In the genomic region with DNA sequence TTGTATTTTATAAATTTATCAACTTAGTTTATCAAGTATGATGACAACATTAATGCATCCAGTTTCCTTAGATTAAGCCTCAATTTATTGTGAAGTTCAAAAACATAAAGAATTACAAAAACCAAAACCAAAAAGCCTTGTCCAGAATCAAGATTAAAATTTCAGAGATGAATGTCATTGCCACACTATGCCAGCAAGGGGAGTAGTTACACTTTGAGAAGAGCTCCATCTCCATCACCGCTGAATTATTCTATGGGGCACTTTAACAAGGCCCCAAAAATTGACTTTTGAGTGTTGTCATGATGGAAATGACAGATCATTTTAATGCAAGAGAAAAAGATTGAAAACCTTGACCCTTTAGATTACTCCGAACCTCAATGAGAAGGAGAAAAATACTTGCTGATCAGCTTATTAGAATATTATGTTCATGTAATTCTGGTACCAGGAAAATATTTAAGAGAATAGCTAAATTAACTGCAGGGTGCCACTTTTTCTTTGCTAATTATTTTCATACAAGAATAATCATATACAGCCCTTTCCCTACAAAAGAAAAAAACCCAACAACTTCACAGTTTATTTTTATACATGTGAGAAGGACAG, we compare ENCODE assay signal across 10 cellular contexts.
DNase-seq lines count a peak whose midpoint lies in the region; ATAC-seq and TF ChIP-seq lines count a peak whose summit lies in the region.
"Had no signal": no experiment of that assay in that cellular context is flagged by ENCODE, and none has a peak within 500 bp of the region (broad histone marks: within the 10 kb centered on the region; RNA-seq: fewer than 3 reads in every experiment).

No MANE protein-coding gene starts in this region.

- H3K36me3 ChIP-seq in body of pancreas (replicated peaks in 1 of 2; ENCODE audit: insufficient read depth in 1 of 2, low read depth in 2 of 2) = no peaks in the 10 kb centered on the region
- H3K36me3 ChIP-seq: SJSA1 had no signal

- DNase-seq in body of pancreas (no peak), nephron progenitor cell (peak; percentile 10), NCI-H2029 (lab: John Stamatoyannopoulos, UW) (no peak)
- DNase-seq in activated T-helper 2 cell treated with anti-CD3 and anti-CD28 coated beads, Interferon-gamma antibody, Interleukin-2, Interleukin-4, amounts not matched to agents 10 μg/mL and 5 μg/mL and 100 μg/mL, durations not matched to agents 14 hours and 24 hours and 36 hours (ENCODE audit: low spot score) = no peak

- ATAC-seq in GM18858 (IDR thresholded peaks at IDR 0.05; ENCODE audit: unreplicated experiment) (peak; percentile 67), body of pancreas (peak; percentile 59), HG03039 (IDR thresholded peaks at IDR 0.05; ENCODE audit: unreplicated experiment) (no peak), HG03045 (IDR thresholded peaks at IDR 0.05; ENCODE audit: unreplicated experiment) (no peak)

- H3K27ac Mint-ChIP-seq in nephron progenitor cell = no peak overlapping the region
- no peak overlapping the region for H3K27ac Mint-ChIP-seq in activated T-helper 2 cell treated with anti-CD3 and anti-CD28 coated beads, Interferon-gamma antibody, Interleukin-2, Interleukin-4, amounts not matched to agents 10 μg/mL and 5 μg/mL and 100 μg/mL, durations not matched to agents 14 hours and 24 hours and 36 hours

- no peaks in the 10 kb centered on the region for H3K9me3 Mint-ChIP-seq in nephron progenitor cell
- no peaks in the 10 kb centered on the region for H3K9me3 Mint-ChIP-seq in activated T-helper 2 cell treated with anti-CD3 and anti-CD28 coated beads, Interferon-gamma antibody, Interleukin-2, Interleukin-4, amounts not matched to agents 10 μg/mL and 5 μg/mL and 100 μg/mL, durations not matched to agents 14 hours and 24 hours and 36 hours

- no peaks in the 10 kb centered on the region for H3K27me3 Mint-ChIP-seq in nephron progenitor cell (ENCODE audit: low read depth, poor library complexity)
- H3K27me3 Mint-ChIP-seq in activated T-helper 2 cell treated with anti-CD3 and anti-CD28 coated beads, Interferon-gamma antibody, Interleukin-2, Interleukin-4, amounts not matched to agents 10 μg/mL and 5 μg/mL and 100 μg/mL, durations not matched to agents 14 hours and 24 hours and 36 hours (ENCODE audit: low read depth) = no peaks in the 10 kb centered on the region

- H3K4me1 ChIP-seq in body of pancreas = no peaks in the 10 kb centered on the region
- H3K4me1 ChIP-seq: SJSA1 had no signal

- TF ChIP-seq CTCF in LNCAP (IDR thresholded peaks at IDR 0.05) (peak; percentile 90), body of pancreas (IDR thresholded peaks at IDR 0.05) (peak; percentile 19 to 72 (median 65)), nephron progenitor cell (IDR thresholded peaks at IDR 0.05) (peak; percentile 69)

- intact Hi-C loops in body of pancreas (cut with DNase I) = no loop called here
- intact Hi-C loops in activated T-helper 2 cell treated with anti-CD3 and anti-CD28 coated beads, Interferon-gamma antibody, Interleukin-2, Interleukin-4, amounts not matched to agents 10 μg/mL and 5 μg/mL and 100 μg/mL, durations not matched to agents 14 hours and 24 hours and 36 hours (cut with micrococcal nuclease) = no loop called here

- H3K36me3 Mint-ChIP-seq in nephron progenitor cell (ENCODE audit: low read depth) = no peaks in the 10 kb centered on the region
- no peaks in the 10 kb centered on the region for H3K36me3 Mint-ChIP-seq in activated T-helper 2 cell treated with anti-CD3 and anti-CD28 coated beads, Interferon-gamma antibody, Interleukin-2, Interleukin-4, amounts not matched to agents 10 μg/mL and 5 μg/mL and 100 μg/mL, durations not matched to agents 14 hours and 24 hours and 36 hours (ENCODE audit: low read depth)

- H3K27me3 ChIP-seq in body of pancreas = no peaks in the 10 kb centered on the region
- H3K27me3 ChIP-seq: SJSA1 had no signal

- no peak overlapping the region for H3K27ac ChIP-seq in body of pancreas
- H3K27ac ChIP-seq: SJSA1 had no signal

- H3K4me3 ChIP-seq in body of pancreas = no peak overlapping the region
- H3K4me3 ChIP-seq: lung, SJSA1 had no signal

- no peaks in the 10 kb centered on the region for H3K9me3 ChIP-seq in body of pancreas
- H3K9me3 ChIP-seq: SJSA1 had no signal

- WGBS in body of pancreas, 2 donors = 21 to 33% methylated on average over 2 of the region's 2 CpGs

- no peak overlapping the region for H3K4me3 Mint-ChIP-seq in nephron progenitor cell
- no peak overlapping the region for H3K4me3 Mint-ChIP-seq in activated T-helper 2 cell treated with anti-CD3 and anti-CD28 coated beads, Interferon-gamma antibody, Interleukin-2, Interleukin-4, amounts not matched to agents 10 μg/mL and 5 μg/mL and 100 μg/mL, durations not matched to agents 14 hours and 24 hours and 36 hours (ENCODE audit: low read depth)

- TF ChIP-seq POLR2A in body of pancreas (IDR thresholded peaks at IDR 0.05) = no peak

- H3K4me1 Mint-ChIP-seq in nephron progenitor cell = no peaks in the 10 kb centered on the region
- H3K4me1 Mint-ChIP-seq in activated T-helper 2 cell treated with anti-CD3 and anti-CD28 coated beads, Interferon-gamma antibody, Interleukin-2, Interleukin-4, amounts not matched to agents 10 μg/mL and 5 μg/mL and 100 μg/mL, durations not matched to agents 14 hours and 24 hours and 36 hours (ENCODE audit: low read depth) = no peaks in the 10 kb centered on the region

Comparison
In these comparisons a context has a peak if more than half of its experiments do, and no peak if none do; other contexts are left out.
1. ATAC-seq: peak in GM18858 (single experiment) and body of pancreas (single experiment); none in HG03039 (single experiment) and HG03045 (single experiment).
2. Peak in every context shown above with its lines, with median percentiles within 50 percentile points of each other: CTCF ChIP-seq.